In genomic region chr18:48693625-48694262, GRCh38 we compare ENCODE assay signal across 1 cellular context.
TF ChIP-seq lines count a peak whose summit lies in the region.

No MANE protein-coding gene starts in this region.

TF ChIP-seq in SK-N-SH treated with all-trans-retinoic acid at 6 μM for 48 hours, 23 proteins besides CTCF, POLR2A, EP300 and RAD21 (continued from another document):
- no peak for TF ChIP-seq CREB5 (CRISPR knock-in tag; IDR thresholded peaks at IDR 0.05; ENCODE audit: low read depth)
- no peak for TF ChIP-seq ARNTL (CRISPR knock-in tag; IDR thresholded peaks at IDR 0.05; ENCODE audit: borderline replicate concordance, low read depth)
- TF ChIP-seq PATZ1 (CRISPR knock-in tag; IDR thresholded peaks at IDR 0.05; ENCODE audit: borderline replicate concordance) = no peak
- no peak for TF ChIP-seq TOX (CRISPR knock-in tag; IDR thresholded peaks at IDR 0.05; ENCODE audit: borderline replicate concordance)
- TF ChIP-seq RARB (CRISPR knock-in tag; IDR thresholded peaks at IDR 0.05) = no peak
- TF ChIP-seq BACH2 (CRISPR knock-in tag; IDR thresholded peaks at IDR 0.05; ENCODE audit: borderline replicate concordance) = no peak
- no peak for TF ChIP-seq TCF4 (CRISPR knock-in tag; IDR thresholded peaks at IDR 0.05; ENCODE audit: borderline replicate concordance)
